ENCODE assay signal across 8 cellular contexts in genomic region chr7:130961128-130961601, GRCh38.
DNase-seq lines count a peak whose midpoint lies in the region; ATAC-seq, FAIRE-seq and TF ChIP-seq lines count a peak whose summit lies in the region.

No MANE protein-coding gene starts in this region.

- no TSS peak for BruUV-seq in HepG2 (replicated peaks; lab: Mats Ljungman, UMichigan)

- TF ChIP-seq RAD21 in liver (IDR thresholded peaks at IDR 0.05) (no peak), HepG2 (CRISPR knock-in tag; IDR thresholded peaks at IDR 0.05) (no peak)

- no peak overlapping the region for H3K4me2 ChIP-seq in HepG2 (ENCODE audit: low read depth, low read length)

- intact Hi-C loops in HepG2 (cut with micrococcal nuclease; ENCODE audit: unreplicated experiment) = no loop called here
- intact Hi-C loops in ascending aorta (cut with DNase I) = no loop called here
- intact Hi-C loops in pancreas (cut with DNase I) = no loop called here

- WGBS in liver = 76% methylated on average over 9 of the region's 9 CpGs
- 98% methylated on average over 9 of the region's 9 CpGs for WGBS in HepG2 (ENCODE audit: low lambda C conversion rate)
- WGBS in pancreas, 2 donors = 83 to 90% methylated on average over 9 of the region's 9 CpGs

- H4K20me1 ChIP-seq in HepG2 (ENCODE audit: insufficient read depth, low read length) = no peaks in the 10 kb centered on the region

- H3K9me3 Mint-ChIP-seq in endothelial cell (ENCODE audit: unreplicated experiment) = no peaks in the 10 kb centered on the region

- POLR2A ChIA-PET in HepG2 (lab: Yijun Ruan, JAX) = no interaction called here

- in situ Hi-C loops in HepG2 (cut with HindIII; ENCODE audit: extremely low pct_ligation_motif_present, low pct_unique_long_range_greater_than_20kb) = no loop called here

- peaks cover 2% of the 10 kb centered on the region for H3K79me2 ChIP-seq in HepG2 (ENCODE audit: insufficient read depth, low read length)

- H3K27me3 ChIP-seq in liver (ENCODE audit: control insufficient read depth in 4 of 4, insufficient read depth in 4 of 4, low read length in 3 of 4) = no peaks in the 10 kb centered on the region
- H3K27me3 ChIP-seq in HepG2 (ENCODE audit: control insufficient read depth in 1 of 2, insufficient read depth in 2 of 2, low read length in 2 of 2) = no peaks in the 10 kb centered on the region
- no peaks in the 10 kb centered on the region for H3K27me3 ChIP-seq in ascending aorta
- H3K27me3 ChIP-seq in pancreas = no peaks in the 10 kb centered on the region

- H3K9me3 ChIP-seq in liver (ENCODE audit: control insufficient read depth in 4 of 4, low read length in 3 of 4) (no peaks in the 10 kb centered on the region), HepG2 (ENCODE audit: low read length) (no peaks in the 10 kb centered on the region), ascending aorta (no peaks in the 10 kb centered on the region), pancreas (no peaks in the 10 kb centered on the region)

- TF ChIP-seq CTCF in liver (IDR thresholded peaks at IDR 0.05; ENCODE audit: low read depth, low read length, missing input control) (no peak), HepG2 (CRISPR knock-in tag; IDR thresholded peaks at IDR 0.05) (no peak), ascending aorta (IDR thresholded peaks at IDR 0.05) (no peak), pancreas (IDR thresholded peaks at IDR 0.05) (no peak), endothelial cell (IDR thresholded peaks at IDR 0.05; ENCODE audit: unreplicated experiment) (no peak)

- no peak overlapping the region for H2AFZ ChIP-seq in HepG2 (ENCODE audit: low read length)

- TF ChIP-seq POLR2A in HepG2 (IDR thresholded peaks at IDR 0.05; ENCODE audit: insufficient read depth in 1 of 2, low read depth in 2 of 2, low read length in 2 of 2) = no peak

- peaks cover 0 to 11% (median 6%) of the 10 kb centered on the region in 4 donors for H3K36me3 ChIP-seq in liver (ENCODE audit: control insufficient read depth in 4 of 4, insufficient read depth in 3 of 4, low read depth in 1 of 4, low read length in 3 of 4)
- H3K36me3 ChIP-seq in HepG2 (replicated peaks in 1 of 2; ENCODE audit: control insufficient read depth in 1 of 2, insufficient read depth in 2 of 2, low read length in 2 of 2) = peaks cover 0 to 24% of the 10 kb centered on the region in 2 experiments; a peak in 3 of 5 replicates
- H3K36me3 ChIP-seq in ascending aorta = peaks cover 5 to 30% of the 10 kb centered on the region in 2 donors
- H3K36me3 ChIP-seq in pancreas = no peaks in the 10 kb centered on the region

- H3K4me1 Mint-ChIP-seq in endothelial cell (ENCODE audit: unreplicated experiment) = peaks cover 6% of the 10 kb centered on the region

- H3K9ac ChIP-seq in liver (ENCODE audit: low read depth in 1 of 2, low read length in 2 of 2) = no peak overlapping the region
- no peak overlapping the region for H3K9ac ChIP-seq in HepG2 (ENCODE audit: insufficient read depth, low read depth, low read length)

- CTCF ChIA-PET in HepG2 (lab: Yijun Ruan, JAX; ENCODE audit: low intra/inter-chr PET ratio, low total read pairs) = no interaction called here

- no peak for TF ChIP-seq EP300 in HepG2 (IDR thresholded peaks at IDR 0.05; ENCODE audit: low read depth in 2 of 2, low read length in 2 of 2)
- no peak for TF ChIP-seq EP300 in HepG2 (CRISPR knock-in tag; IDR thresholded peaks at IDR 0.05; ENCODE audit: borderline replicate concordance)

- FAIRE-seq in HepG2 (lab: Jason Lieb, UNC) (no peak), pancreas (lab: Jason Lieb, UNC) (no peak)

- H3K4me3 Mint-ChIP-seq in endothelial cell (ENCODE audit: unreplicated experiment) = no peak overlapping the region

- H3K4me3 ChIP-seq in liver (ENCODE audit: low read depth in 1 of 3, low read length in 3 of 3) (no peak overlapping the region), HepG2 (replicated peaks in 1 of 3; ENCODE audit: insufficient read depth in 1 of 3, low read depth in 2 of 3, low read length in 3 of 3) (no peak overlapping the region), ascending aorta (no peak overlapping the region), pancreas (no peak overlapping the region)

- H3K4me1 ChIP-seq in liver (ENCODE audit: control insufficient read depth in 4 of 4, insufficient read depth in 4 of 4, low read length in 3 of 4) (peaks cover 0 to 1% (median 0%) of the 10 kb centered on the region in 4 donors), HepG2 (ENCODE audit: insufficient read depth, low read length) (peaks cover 10% of the 10 kb centered on the region), ascending aorta (peaks cover 9 to 19% of the 10 kb centered on the region in 2 donors), pancreas (peaks cover 0 to 6% (median 0%) of the 10 kb centered on the region in 3 donors)

- H3K27ac Mint-ChIP-seq in endothelial cell (ENCODE audit: unreplicated experiment) = no peak overlapping the region

- no peak for ATAC-seq in HepG2
- ATAC-seq in HG03159 (IDR thresholded peaks at IDR 0.05; ENCODE audit: unreplicated experiment) = peak; percentile 77
- peak; percentile 72 for ATAC-seq in SK-N-SH treated with all-trans-retinoic acid at 6 μM for 48 hours
- ATAC-seq in pancreas = peak in 3 of 4 donors; percentile 21 to 55 (median 41)

- H3K27me3 Mint-ChIP-seq in endothelial cell (ENCODE audit: unreplicated experiment) = no peaks in the 10 kb centered on the region

- DNase-seq in HepG2 (ENCODE audit: low spot score) = no peak
- DNase-seq in ascending aorta (ENCODE audit: low spot score in 2 of 2) = no peak
- DNase-seq in pancreas = no peak
- DNase-seq in SHP77 (lab: John Stamatoyannopoulos, UW) = no peak
- DNase-seq in endothelial cell (ENCODE audit: low spot score) = no peak

- H3K36me3 Mint-ChIP-seq in endothelial cell (ENCODE audit: low read depth, unreplicated experiment) = no peaks in the 10 kb centered on the region

- peak overlapping the region; percentile 63 to 67 for H3K27ac ChIP-seq in liver (ENCODE audit: low read depth in 1 of 2, low read length in 2 of 2)
- no peak overlapping the region for H3K27ac ChIP-seq in HepG2 (ENCODE audit: extremely low read length, insufficient read depth, low read length)
- H3K27ac ChIP-seq in ascending aorta = peak overlapping the region; percentile 8 to 30
- peak overlapping the region in 2 of 4 donors; percentile 40 to 59 for H3K27ac ChIP-seq in pancreas

TF ChIP-seq in liver, 16 proteins besides CTCF, POLR2A, EP300 and RAD21 (continues in another document):
- TF ChIP-seq MAX (IDR thresholded peaks at IDR 0.05) (no peak), TAF1 (conservative IDR thresholded peaks at IDR 0.05) (no peak)

TF ChIP-seq in HepG2, 621 proteins besides CTCF, POLR2A, EP300 and RAD21 (continues in another document):
- no peak for TF ChIP-seq ZBTB20 (CRISPR knock-in tag; IDR thresholded peaks at IDR 0.05; ENCODE audit: borderline replicate concordance, low read depth)
- no peak for TF ChIP-seq ZBTB7A (CRISPR knock-in tag; IDR thresholded peaks at IDR 0.05)
- no peak for TF ChIP-seq HDAC6 (IDR thresholded peaks at IDR 0.05; ENCODE audit: low read depth, low read length)
- no peak for TF ChIP-seq FOXM1 (CRISPR knock-in tag; IDR thresholded peaks at IDR 0.05)
- no peak for TF ChIP-seq DDIT3 (CRISPR knock-in tag; IDR thresholded peaks at IDR 0.05)
- TF ChIP-seq CREB1 (IDR thresholded peaks at IDR 0.05) = no peak
- no peak for TF ChIP-seq CREB1 (CRISPR knock-in tag; IDR thresholded peaks at IDR 0.05)
- TF ChIP-seq ZNF296 (CRISPR knock-in tag; conservative IDR thresholded peaks at IDR 0.05) = no peak
- no peak for TF ChIP-seq ZSCAN12 (CRISPR knock-in tag; IDR thresholded peaks at IDR 0.05)
- TF ChIP-seq ATF4 (CRISPR knock-in tag; IDR thresholded peaks at IDR 0.05) = no peak
- TF ChIP-seq THAP11 (CRISPR knock-in tag; IDR thresholded peaks at IDR 0.05) = no peak
- TF ChIP-seq KDM5B (CRISPR knock-in tag; IDR thresholded peaks at IDR 0.05; ENCODE audit: borderline replicate concordance) = no peak
- no peak for TF ChIP-seq TCF7L2 (IDR thresholded peaks at IDR 0.05; ENCODE audit: low read depth, low read length)

TF ChIP-seq in SK-N-SH treated with all-trans-retinoic acid at 6 μM for 48 hours, 23 proteins besides CTCF, POLR2A, EP300 and RAD21:
- TF ChIP-seq CSRNP3 (CRISPR knock-in tag; IDR thresholded peaks at IDR 0.05) (no peak), ISL1 (CRISPR knock-in tag; IDR thresholded peaks at IDR 0.05) (peak; percentile 12; the same call in 1 of the 2 replicates)
TF ChIP-seq in SK-N-SH treated with all-trans-retinoic acid at 6 μM for 48 hours: peak in this region for 1.
